ENCODE assay signal across 15 cellular contexts in genomic region chr6:3628143-3628840, GRCh38.
DNase-seq lines count a peak whose midpoint lies in the region; ATAC-seq, FAIRE-seq and TF ChIP-seq lines count a peak whose summit lies in the region.
"Had no signal": no experiment of that assay in that cellular context is flagged by ENCODE, and none has a peak within 500 bp of the region (broad histone marks: within the 10 kb centered on the region; RNA-seq: fewer than 3 reads in every experiment).

No MANE protein-coding gene starts in this region.

- no peak overlapping the region for H3K27ac Mint-ChIP-seq in GM23338
- H3K27ac Mint-ChIP-seq in T-cell, result peak overlapping the region in 1 of 2 donors; percentile 39
- H3K27ac Mint-ChIP-seq: activated naive CD8-positive, alpha-beta T cell treated with anti-CD3 and anti-CD28 coated beads for 36 hours; CD8-positive, alpha-beta memory T cell; nephron had no signal

- ATAC-seq in GM23338, result no peak
- ATAC-seq in T-cell (replicated peaks in 1 of 4), result peak; percentile 65 to 79 (median 70)
- ATAC-seq in pancreas, result peak in 3 of 4 donors; percentile 69 to 84 (median 79)
- no peak for ATAC-seq in HG03342 (IDR thresholded peaks at IDR 0.05; ENCODE audit: unreplicated experiment)
- ATAC-seq in GM18873 (IDR thresholded peaks at IDR 0.05; ENCODE audit: low FRiP score, unreplicated experiment), result no peak
- ATAC-seq: left lobe of liver had no signal

- intact Hi-C loops in pancreas (cut with DNase I), result no loop called here

- H3K27me3 ChIP-seq in GM23338 (ENCODE audit: insufficient read depth) (peaks cover 3% of the 10 kb centered on the region; the same call in 1 of the 2 replicates), pancreas (no peaks in the 10 kb centered on the region)

- no peak for FAIRE-seq in pancreas (lab: Jason Lieb, UNC)
- FAIRE-seq: GM18507, TTC549 had no signal

- no peaks in the 10 kb centered on the region for H3K9me3 Mint-ChIP-seq in GM23338
- no peaks in the 10 kb centered on the region for H3K9me3 Mint-ChIP-seq in T-cell
- H3K9me3 Mint-ChIP-seq: activated naive CD8-positive, alpha-beta T cell treated with anti-CD3 and anti-CD28 coated beads for 36 hours; nephron had no signal

- H3K36me3 ChIP-seq in GM23338 (ENCODE audit: insufficient read depth) (no peaks in the 10 kb centered on the region), pancreas (no peaks in the 10 kb centered on the region)

- no peaks in the 10 kb centered on the region for H3K9me3 ChIP-seq in pancreas

- H3K4me1 Mint-ChIP-seq in GM23338, result peaks cover 48% of the 10 kb centered on the region
- peaks cover 5 to 23% (median 20%) of the 10 kb centered on the region in 3 donors for H3K4me1 Mint-ChIP-seq in T-cell

- H3F3A ChIP-seq in GM23338 (replicated peaks; ENCODE audit: low read depth), result no peaks in the 10 kb centered on the region; the same call in 1 of the 2 replicates

- no peaks in the 10 kb centered on the region for H4K20me1 ChIP-seq in GM23338 (replicated peaks; ENCODE audit: insufficient read depth)

- DNase-seq in GM23338 (ENCODE audit: low spot score) (no peak), NCI-H2029 (lab: John Stamatoyannopoulos, UW) (peak; percentile 84), T-cell (peak in 13 of 34 experiments; percentile 4 to 35 (median 13)), pancreas (peak in 2 of 6 donors; percentile 20 to 29), LoVo (ENCODE audit: low spot score) (no peak)
- DNase-seq: activated CD8-positive, alpha-beta memory T cell treated with anti-CD3 and anti-CD28 coated beads, Interleukin-2, amount 50 U/mL, for 4 hours; activated naive CD8-positive, alpha-beta T cell treated with anti-CD3 and anti-CD28 coated beads for 36 hours; NCI-H226 had no signal

- no peak overlapping the region for H3K4me3 ChIP-seq in GM23338
- H3K4me3 ChIP-seq in pancreas, result no peak overlapping the region

- H3K36me3 Mint-ChIP-seq in GM23338 (ENCODE audit: low read depth) (no peaks in the 10 kb centered on the region), T-cell (no peaks in the 10 kb centered on the region)
- H3K36me3 Mint-ChIP-seq: activated naive CD8-positive, alpha-beta T cell treated with anti-CD3 and anti-CD28 coated beads for 36 hours; CD8-positive, alpha-beta memory T cell had no signal

- H3K9me2 ChIP-seq in GM23338 (ENCODE audit: insufficient read depth), result no peaks in the 10 kb centered on the region

- H3K4me2 ChIP-seq in GM23338, result no peak overlapping the region

- no peak overlapping the region for H3K4me3 Mint-ChIP-seq in GM23338
- H3K4me3 Mint-ChIP-seq in T-cell, result peak overlapping the region in 1 of 3 donors; percentile 6
- H3K4me3 Mint-ChIP-seq: activated naive CD8-positive, alpha-beta T cell treated with anti-CD3 and anti-CD28 coated beads for 36 hours; CD8-positive, alpha-beta memory T cell; nephron had no signal

- H2AFZ ChIP-seq in GM23338, result 0 out of 2 replicates have a peak overlapping the region, but pooled peaks have one; percentile 45

- CTCF ChIA-PET in T-cell (lab: Charles Lee), result no interaction called here

- H3K27ac ChIP-seq in GM23338 (ENCODE audit: low read depth) (no peak overlapping the region), pancreas (peak overlapping the region in 2 of 4 donors; percentile 22 to 28)

- TF ChIP-seq CTCF in GM23338 (conservative IDR thresholded peaks at IDR 0.05; ENCODE audit: low read depth in 2 of 2) (no peak), pancreas (IDR thresholded peaks at IDR 0.05) (no peak)

- POLR2A ChIA-PET in T-cell (lab: Charles Lee), result no interaction called here

- no peaks in the 10 kb centered on the region for H3K79me2 ChIP-seq in GM23338 (replicated peaks; ENCODE audit: insufficient read depth)

- H3K27me3 Mint-ChIP-seq in GM23338 (ENCODE audit: insufficient read depth, low read depth, poor library complexity) (peaks cover 5% of the 10 kb centered on the region), T-cell (peaks cover 18 to 31% of the 10 kb centered on the region in 2 donors)

- H3K4me1 ChIP-seq in GM23338 (ENCODE audit: insufficient read depth) (peaks cover 26% of the 10 kb centered on the region), pancreas (no peaks in the 10 kb centered on the region)

- WGBS in pancreas, 2 donors, result 44 to 52% methylated on average over 16 of the region's 16 CpGs

TF ChIP-seq in GM23338, 12 proteins besides CTCF, POLR2A, EP300 and RAD21 (continues in another document):
- no peak for TF ChIP-seq EZH2phosphoT487 (IDR thresholded peaks at IDR 0.05; ENCODE audit: unreplicated experiment)
- TF ChIP-seq NANOG (IDR thresholded peaks at IDR 0.05; ENCODE audit: borderline replicate concordance), result no peak
- no peak for TF ChIP-seq POLR2AphosphoS5 (IDR thresholded peaks at IDR 0.05; ENCODE audit: low read depth)
- TF ChIP-seq ZNF114 (CRISPR knock-in tag; IDR thresholded peaks at IDR 0.05), result no peak
- TF ChIP-seq ZNF331 (CRISPR knock-in tag; IDR thresholded peaks at IDR 0.05; ENCODE audit: low read depth), result no peak
- TF ChIP-seq, protein P1, sequence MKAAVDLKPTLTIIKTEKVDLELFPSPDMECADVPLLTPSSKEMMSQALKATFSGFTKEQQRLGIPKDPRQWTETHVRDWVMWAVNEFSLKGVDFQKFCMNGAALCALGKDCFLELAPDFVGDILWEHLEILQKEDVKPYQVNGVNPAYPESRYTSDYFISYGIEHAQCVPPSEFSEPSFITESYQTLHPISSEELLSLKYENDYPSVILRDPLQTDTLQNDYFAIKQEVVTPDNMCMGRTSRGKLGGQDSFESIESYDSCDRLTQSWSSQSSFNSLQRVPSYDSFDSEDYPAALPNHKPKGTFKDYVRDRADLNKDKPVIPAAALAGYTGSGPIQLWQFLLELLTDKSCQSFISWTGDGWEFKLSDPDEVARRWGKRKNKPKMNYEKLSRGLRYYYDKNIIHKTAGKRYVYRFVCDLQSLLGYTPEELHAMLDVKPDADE (IDR thresholded peaks at IDR 0.05), result no peak
- no peak for TF ChIP-seq EZH2 (IDR thresholded peaks at IDR 0.05; ENCODE audit: low read depth, unreplicated experiment)
- TF ChIP-seq ZNF462 (CRISPR knock-in tag; IDR thresholded peaks at IDR 0.05), result no peak

Comparison
In these comparisons a context has a peak if more than half of its experiments do, and no peak if none do; other contexts are left out.
1. ATAC-seq: peak in T-cell (4 of 4) and pancreas (3 of 4); none in GM23338 (single experiment), HG03342 (single experiment) and GM18873 (single experiment).